13 cellular contexts compared by ENCODE assay signal in genomic region chr13:41231786-41232185, GRCh38. TPM values are rescaled to one million over a fixed set of nuclear protein-coding genes. Genes with fewer than 3 reads are reported as not detected.
DNase-seq lines count a peak whose midpoint lies in the region; ATAC-seq, FAIRE-seq and TF ChIP-seq lines count a peak whose summit lies in the region.
"Had no signal": no experiment of that assay in that cellular context is flagged by ENCODE, and none has a peak within 500 bp of the region (broad histone marks: within the 10 kb centered on the region; RNA-seq: fewer than 3 reads in every experiment).

No MANE protein-coding gene starts in this region.

- H4K20me1 ChIP-seq in astrocyte (ENCODE audit: insufficient read depth, low read length): no peaks in the 10 kb centered on the region

- FAIRE-seq in astrocyte (lab: Jason Lieb, UNC): no peak

- H3K4me3 ChIP-seq in astrocyte (ENCODE audit: insufficient read depth, low read depth, low read length) (no peak overlapping the region), lower lobe of right lung (no peak overlapping the region)
- H3K4me3 ChIP-seq: gastrocnemius medialis, suprapubic skin had no signal

- no peaks in the 10 kb centered on the region for H3K27me3 Mint-ChIP-seq in astrocyte (ENCODE audit: low read depth, unreplicated experiment)
- H3K27me3 Mint-ChIP-seq: naive B cell had no signal

- peaks cover 5% of the 10 kb centered on the region for H3K36me3 Mint-ChIP-seq in astrocyte (ENCODE audit: low read depth, unreplicated experiment)

- no peak overlapping the region for H3K27ac Mint-ChIP-seq in astrocyte (ENCODE audit: unreplicated experiment)

- no peaks in the 10 kb centered on the region for H3K27me3 ChIP-seq in astrocyte (ENCODE audit: insufficient read depth, low read length)
- H3K27me3 ChIP-seq in lower lobe of right lung (ENCODE audit: low read depth): no peaks in the 10 kb centered on the region
- H3K27me3 ChIP-seq: gastrocnemius medialis, suprapubic skin had no signal

- H3K79me2 ChIP-seq in astrocyte (ENCODE audit: insufficient read depth, low read length): no peaks in the 10 kb centered on the region

- no peak overlapping the region for H3K4me2 ChIP-seq in astrocyte (ENCODE audit: low read length)
- H3K4me2 ChIP-seq: KMS-11 had no signal

- no peaks in the 10 kb centered on the region for H3K4me1 ChIP-seq in astrocyte (ENCODE audit: insufficient read depth, low read length)
- no peaks in the 10 kb centered on the region for H3K4me1 ChIP-seq in lower lobe of right lung
- H3K4me1 ChIP-seq: gastrocnemius medialis, suprapubic skin had no signal

- H3K36me3 ChIP-seq in astrocyte (ENCODE audit: insufficient read depth, low read length): no peaks in the 10 kb centered on the region
- H3K36me3 ChIP-seq in lower lobe of right lung: peaks cover 20% of the 10 kb centered on the region

- no peak for TF ChIP-seq CTCF in astrocyte (IDR thresholded peaks at IDR 0.05; ENCODE audit: insufficient read depth, low read depth, low read length)
- TF ChIP-seq CTCF in lower lobe of right lung (IDR thresholded peaks at IDR 0.05): no peak

- no peaks in the 10 kb centered on the region for H3K9me3 Mint-ChIP-seq in astrocyte (ENCODE audit: unreplicated experiment)
- H3K9me3 Mint-ChIP-seq: naive B cell had no signal

- H3K4me3 Mint-ChIP-seq in astrocyte (ENCODE audit: unreplicated experiment): no peak overlapping the region

- H2AFZ ChIP-seq in astrocyte (ENCODE audit: low read depth, low read length): no peak overlapping the region

- H3K4me1 Mint-ChIP-seq in astrocyte (ENCODE audit: low read depth, unreplicated experiment): peaks cover 5% of the 10 kb centered on the region

- DNase-seq in DMS53 (lab: John Stamatoyannopoulos, UW) (peak; percentile 95), HT-29 (ENCODE audit: low spot score) (peak; percentile 75), astrocyte (ENCODE audit: low read depth) (peak; percentile 6), lower lobe of right lung (peak; percentile 62), NCI-H524 treated with DMSO at 0.1 percent for 48 hours (lab: John Stamatoyannopoulos, UW) (no peak)
- no peak for DNase-seq in effector CD8-positive, alpha-beta T cell (lab: John Stamatoyannopoulos, UW)
- DNase-seq in activated effector memory CD4-positive, alpha-beta T cell treated with Interleukin-2 at 50 U/mL for 16 hours: no peak
- DNase-seq in stimulated activated CD4-positive, alpha-beta T cell treated with anti-CD3 and anti-CD28 coated beads, Interleukin-4, amount 100 ng/mL, for 24 hours: no peak
- DNase-seq: gastrocnemius medialis, naive B cell, PC-3 had no signal

- H3K9ac ChIP-seq in astrocyte (ENCODE audit: low read length): no peak overlapping the region
- H3K9ac ChIP-seq: KMS-11 had no signal

- H3K27ac ChIP-seq in astrocyte (ENCODE audit: low read depth, low read length) (no peak overlapping the region), lower lobe of right lung (no peak overlapping the region)
- H3K27ac ChIP-seq: gastrocnemius medialis, KMS-11, suprapubic skin had no signal

- H3K9me3 ChIP-seq in astrocyte (ENCODE audit: insufficient read depth, low read depth, low read length) (no peaks in the 10 kb centered on the region), lower lobe of right lung (no peaks in the 10 kb centered on the region)
- H3K9me3 ChIP-seq: gastrocnemius medialis, suprapubic skin had no signal

- peak; percentile 68 to 74 for ATAC-seq in lower lobe of right lung
- ATAC-seq: gastrocnemius medialis, PC-3 had no signal

- intact Hi-C loops in lower lobe of right lung (cut with DNase I): no loop called here

RNA-seq across cellular contexts. Expression of gene MTRF1, which starts 31.6 kb away (rescaled TPM):
- 10.7 and 10.9 TPM in 2 replicates for total RNA-seq in HT-29 (2014; rRNA removed; shearing (Covaris generic))
- total RNA-seq in astrocyte (11.2 and 11.6 TPM in 2 replicates), lower lobe of right lung (13.7 TPM)

RNA-seq across cellular contexts. Expression of gene KBTBD7, which starts 37.4 kb away (rescaled TPM):
- total RNA-seq in HT-29 (2014; rRNA removed; shearing (Covaris generic)): 6.3 and 7.4 TPM in 2 replicates
- 3.4 and 3.8 TPM in 2 replicates for total RNA-seq in astrocyte
- total RNA-seq in lower lobe of right lung: 8.4 TPM

Comparison
In these comparisons a context has a peak if more than half of its experiments do, and no peak if none do; other contexts are left out.
1. DNase-seq: peak in DMS53 (single experiment), HT-29 (single experiment), astrocyte (single experiment) and lower lobe of right lung (single experiment); none in effector CD8-positive, alpha-beta T cell (single experiment), NCI-H524 treated with DMSO at 0.1 percent for 48 hours (single experiment), activated effector memory CD4-positive, alpha-beta T cell treated with Interleukin-2 at 50 U/mL for 16 hours (single experiment) and stimulated activated CD4-positive, alpha-beta T cell treated with anti-CD3 and anti-CD28 coated beads, Interleukin-4, amount 100 ng/mL, for 24 hours (single experiment).